In the genomic region with DNA sequence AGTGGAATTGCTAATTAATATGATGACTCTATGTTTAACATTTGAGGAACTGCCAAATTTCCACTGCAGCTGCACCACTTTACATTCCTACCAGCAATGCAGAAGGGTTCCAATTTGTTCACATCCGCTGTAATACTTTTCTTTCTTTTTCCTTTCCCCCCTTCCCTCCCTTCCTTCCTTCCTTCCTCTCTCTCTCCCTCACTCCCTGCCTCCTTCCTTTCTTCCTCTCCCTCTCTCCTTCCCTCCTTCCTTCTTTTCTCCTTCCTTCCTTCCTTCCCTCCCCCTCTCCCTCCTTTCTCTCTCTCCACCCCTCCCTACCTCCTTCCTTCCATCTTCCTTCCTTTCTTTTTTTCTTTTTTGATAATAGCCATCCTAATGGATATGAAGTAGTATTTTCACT, we compare ENCODE assay signal across 10 cellular contexts.
"Had no signal": no experiment of that assay in that cellular context is flagged by ENCODE, and none has a peak within 500 bp of the region (broad histone marks: within the 10 kb centered on the region; RNA-seq: fewer than 3 reads in every experiment).

No MANE protein-coding gene starts in this region.

- H3K4me2 ChIP-seq: GM23338, KMS-11 had no signal

- H3K27ac ChIP-seq: HL-60, KMS-11 had no signal

- FAIRE-seq: H1, H54 had no signal

- ATAC-seq: GM23338 had no signal

- H2AFZ ChIP-seq: GM23338 had no signal

- H3K9ac ChIP-seq: KMS-11 had no signal

- H3K4me3 ChIP-seq: GM23338 had no signal

- DNase-seq: H9, HCEC 1CT, HFFc6, IMR-90, KBM-7 had no signal
